In the genomic region with DNA sequence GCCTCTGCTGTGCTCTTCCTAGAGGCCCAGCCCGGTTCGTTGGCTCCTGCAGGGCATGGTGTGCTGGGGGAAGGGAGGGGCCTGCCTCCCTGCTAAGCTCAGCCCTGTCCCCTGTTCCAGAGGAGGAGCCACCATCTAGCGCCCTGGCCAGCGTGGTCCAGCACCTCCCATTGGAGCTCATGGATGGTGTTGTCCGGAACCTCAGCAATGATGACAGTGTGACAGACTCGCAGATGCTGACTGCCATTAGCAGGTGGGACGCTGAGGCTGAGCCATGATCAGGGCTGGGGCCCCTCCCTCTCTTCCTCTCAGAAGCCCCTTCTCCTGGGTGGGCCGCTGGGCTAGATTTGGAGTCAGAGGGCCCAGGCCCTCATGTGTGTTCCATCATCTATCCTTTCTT, we compare ENCODE assay signal across 24 cellular contexts.
"Had no signal": no experiment of that assay in that cellular context is flagged by ENCODE, and none has a peak within 500 bp of the region (broad histone marks: within the 10 kb centered on the region; RNA-seq: fewer than 3 reads in every experiment).

No MANE protein-coding gene starts in this region.

- DNase-seq: activated CD4-positive, alpha-beta T cell treated with anti-CD3 and anti-CD28 coated beads for 48 hours; activated CD4-positive, alpha-beta T cell treated with anti-CD3 and anti-CD28 coated beads, Interleukin-2, amount 50 U/mL, for 48 hours; activated CD8-positive, alpha-beta memory T cell treated with anti-CD3 and anti-CD28 coated beads for 24 hours; activated gamma-delta T cell; activated naive CD4-positive, alpha-beta T cell treated with anti-CD3 and anti-CD28 coated beads, Interleukin-2, amount 50 U/mL, for 16 hours; dermis blood vessel endothelial cell; effector CD4-positive, alpha-beta T cell; esophagus squamous epithelium; glutamatergic neuron; left lung; mammary epithelial cell; nucleus accumbens; psoas muscle; stimulated activated CD4-positive, alpha-beta T cell treated with anti-CD3 and anti-CD28 coated beads, Interleukin-2, amount 100 ng/mL, for 48 hours; T-helper 1 cell; uterus had no signal

- H3K9ac ChIP-seq: parathyroid adenoma had no signal

- FAIRE-seq: bronchial epithelial cell, colon, frontal cortex, islet of Langerhans had no signal

- H3K27ac Mint-ChIP-seq: stimulated activated naive CD8-positive, alpha-beta T cell treated with anti-CD3 and anti-CD28 coated beads, Interleukin-15, Interleukin-2, amounts not matched to agents 100 ng/mL and 50 ng/mL, for 24 hours had no signal

- H2AFZ ChIP-seq: parathyroid adenoma had no signal

- H3K27me3 ChIP-seq: esophagus squamous epithelium, left lung, uterus had no signal

- H3K9me3 Mint-ChIP-seq: stimulated activated naive CD8-positive, alpha-beta T cell treated with anti-CD3 and anti-CD28 coated beads, Interleukin-15, Interleukin-2, amounts not matched to agents 100 ng/mL and 50 ng/mL, for 24 hours; type B pancreatic cell had no signal

- H3K4me1 ChIP-seq: uterus had no signal

- H3K9me3 ChIP-seq: esophagus squamous epithelium, left lung, psoas muscle, thoracic aorta, uterus had no signal

- ATAC-seq: left lung, psoas muscle had no signal

- H3K4me3 ChIP-seq: esophagus squamous epithelium, left lung, psoas muscle, thoracic aorta, uterus had no signal

- H3K4me3 Mint-ChIP-seq: stimulated activated naive CD8-positive, alpha-beta T cell treated with anti-CD3 and anti-CD28 coated beads, Interleukin-15, Interleukin-2, amounts not matched to agents 100 ng/mL and 50 ng/mL, for 24 hours; type B pancreatic cell had no signal

- H3K27me3 Mint-ChIP-seq: stimulated activated naive CD8-positive, alpha-beta T cell treated with anti-CD3 and anti-CD28 coated beads, Interleukin-15, Interleukin-2, amounts not matched to agents 100 ng/mL and 50 ng/mL, for 24 hours; type B pancreatic cell had no signal

- H3K27ac ChIP-seq: esophagus squamous epithelium, left lung, parathyroid adenoma, psoas muscle, thoracic aorta, uterus had no signal

- H3K36me3 ChIP-seq: uterus had no signal
